In genomic region chr9:37575921-37576721, GRCh38 we compare ENCODE assay signal across 8 cellular contexts. TPM values are rescaled to one million over a fixed set of nuclear protein-coding genes. Genes with fewer than 3 reads are reported as not detected.
DNase-seq lines count a peak whose midpoint lies in the region; ATAC-seq and TF ChIP-seq lines count a peak whose summit lies in the region.

Gene FBXO10 (minus strand): TSS chr9:37576380. CDS start chr9:37541768, 34,612 bp downstream.

- H3K9ac ChIP-seq in HUES48 (ENCODE audit: low read depth, low read length) (peak within 1 kb of the TSS; percentile 80), parathyroid adenoma (peak within 1 kb of the TSS; percentile 37)

- DNase-seq in D341Med (ENCODE audit: low spot score) (peak; percentile 91), SK-MEL-5 (ENCODE audit: low read depth, low spot score) (peak; percentile 46), left cardiac atrium (peak; percentile 84)
- DNase-seq in effector CD8-positive, alpha-beta T cell (lab: John Stamatoyannopoulos, UW) = no peak

- H3K4me1 ChIP-seq in HUES48 (ENCODE audit: control insufficient read depth, insufficient read depth, low read length) (peaks cover 36% of the 10 kb centered on the region), parathyroid adenoma (no peaks in the 10 kb centered on the region)

- H3K27ac ChIP-seq in HUES48 (ENCODE audit: low read depth, low read length) (peak within 1 kb of the TSS; percentile 90), angular gyrus (ENCODE audit: low read depth, low read length) (peak within 1 kb of the TSS; percentile 86), parathyroid adenoma (no peak within 1 kb of the TSS)

- peaks cover 5% of the 10 kb centered on the region for H3K36me3 ChIP-seq in HUES48 (ENCODE audit: control insufficient read depth, insufficient read depth, low read length)
- H3K36me3 ChIP-seq in parathyroid adenoma (ENCODE audit: control insufficient read depth, insufficient read depth, low read length) = no peaks in the 10 kb centered on the region

- H3K27me3 ChIP-seq in HUES48 (ENCODE audit: control insufficient read depth, insufficient read depth, low read length) (no peaks in the 10 kb centered on the region), parathyroid adenoma (ENCODE audit: control insufficient read depth, insufficient read depth, low read length) (no peaks in the 10 kb centered on the region)

- in situ Hi-C loops in SK-MEL-5 (cut with HindIII; ENCODE audit: low pct_unique_long_range_greater_than_20kb, low sequenced_read_pairs) = no loop called here

- ATAC-seq in GM21390 (IDR thresholded peaks at IDR 0.05; ENCODE audit: unreplicated experiment) (peak; percentile 85), left cardiac atrium (peak; percentile 94 to 98)

- H3K79me2 ChIP-seq in parathyroid adenoma = no peaks in the 10 kb centered on the region

- intact Hi-C loops in left cardiac atrium (cut with DNase I) = no loop called here

- H3K9me3 ChIP-seq in HUES48 (ENCODE audit: control insufficient read depth, insufficient read depth, low read length) = no peaks in the 10 kb centered on the region
- no peaks in the 10 kb centered on the region for H3K9me3 ChIP-seq in parathyroid adenoma (ENCODE audit: control insufficient read depth, low read length)

- peak within 1 kb of the TSS; percentile 83 for H2AFZ ChIP-seq in parathyroid adenoma

- H3K4me2 ChIP-seq in parathyroid adenoma (ENCODE audit: low read length) = peak within 1 kb of the TSS; percentile 90

- peak within 1 kb of the TSS; percentile 70 for H3K4me3 ChIP-seq in HUES48 (ENCODE audit: low read depth, low read length)
- peak within 1 kb of the TSS; percentile 60 for H3K4me3 ChIP-seq in parathyroid adenoma (ENCODE audit: low read depth, low read length)

- TF ChIP-seq CTCF in parathyroid adenoma (IDR thresholded peaks at IDR 0.05) = no peak

RNA-seq across cellular contexts. Expression of gene FBXO10, which starts in this region (rescaled TPM):
- total RNA-seq in SK-MEL-5 (2014; rRNA removed; shearing (Covaris generic)) = 12.9 and 20.2 TPM in 2 replicates
- 10.7 and 12.5 TPM in 2 replicates for polyA plus RNA-seq in SK-MEL-5 (2015; cell fraction: cytosol; rRNA removed)
- polyA plus RNA-seq in SK-MEL-5 (2015; cell fraction: nucleus; rRNA removed) = 9.1 and 15.4 TPM in 2 replicates
- 1 to 10 TPM; 6.4 to 6.7 TPM for total RNA-seq in left cardiac atrium
